In the genomic region with DNA sequence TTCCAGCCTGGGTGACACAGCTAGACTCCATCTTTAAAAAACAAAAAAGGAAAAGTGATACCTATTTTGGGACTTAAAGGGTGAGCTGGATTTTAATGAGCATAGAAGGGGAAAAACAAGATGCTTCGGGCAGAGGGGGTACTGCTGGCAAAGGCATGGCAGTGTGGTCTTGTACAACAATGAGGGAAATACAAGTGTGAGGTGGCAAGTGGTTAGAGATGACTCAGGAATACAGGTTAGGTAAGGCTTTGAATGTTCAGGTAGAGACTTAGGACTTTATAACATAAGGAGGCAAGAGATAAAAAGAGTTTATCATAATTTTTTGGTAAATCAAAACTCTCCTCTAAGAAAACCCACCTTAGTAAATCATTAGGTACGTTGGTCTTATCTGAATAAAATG, we compare ENCODE assay signal across 23 cellular contexts.
"Had no signal": no experiment of that assay in that cellular context is flagged by ENCODE, and none has a peak within 500 bp of the region (broad histone marks: within the 10 kb centered on the region; RNA-seq: fewer than 3 reads in every experiment).

No MANE protein-coding gene starts in this region.

- H3K4me3 Mint-ChIP-seq: activated CD4-positive, alpha-beta memory T cell treated with anti-CD3 and anti-CD28 coated beads, Interleukin-2, amount 10 ng/mL, durations not matched to agents 7 days and 5 days; activated CD4-positive, alpha-beta T cell treated with anti-CD3 and anti-CD28 coated beads for 36 hours; activated naive CD4-positive, alpha-beta T cell treated with anti-CD3 and anti-CD28 coated beads, Interleukin-2, amount 10 ng/mL, durations not matched to agents 7 days and 5 days; activated naive CD8-positive, alpha-beta T cell treated with anti-CD3 and anti-CD28 coated beads for 36 hours had no signal

- H3K4me3 ChIP-seq: K562, PC-9 had no signal

- H3K27me3 Mint-ChIP-seq: activated CD4-positive, alpha-beta memory T cell treated with anti-CD3 and anti-CD28 coated beads, Interleukin-2, amount 10 ng/mL, durations not matched to agents 7 days and 5 days; activated CD4-positive, alpha-beta T cell treated with anti-CD3 and anti-CD28 coated beads for 36 hours; activated naive CD4-positive, alpha-beta T cell treated with anti-CD3 and anti-CD28 coated beads, Interleukin-2, amount 10 ng/mL, durations not matched to agents 7 days and 5 days; activated naive CD8-positive, alpha-beta T cell treated with anti-CD3 and anti-CD28 coated beads for 36 hours had no signal

- ATAC-seq: activated CD4-positive, alpha-beta T cell treated with anti-CD3 and anti-CD28 coated beads for 36 hours; K562 had no signal

- H3K9me3 Mint-ChIP-seq: activated CD4-positive, alpha-beta memory T cell treated with anti-CD3 and anti-CD28 coated beads, Interleukin-2, amount 10 ng/mL, durations not matched to agents 7 days and 5 days; activated naive CD8-positive, alpha-beta T cell treated with anti-CD3 and anti-CD28 coated beads for 36 hours; activated T-helper 2 cell treated with anti-CD3 and anti-CD28 coated beads, Interferon-gamma antibody, Interleukin-2, Interleukin-4, amounts not matched to agents 10 μg/mL and 5 μg/mL and 100 μg/mL, durations not matched to agents 14 hours and 24 hours and 36 hours had no signal

- H3K27me3 ChIP-seq: brain microvascular endothelial cell had no signal

- H3K27ac Mint-ChIP-seq: activated CD4-positive, alpha-beta memory T cell treated with anti-CD3 and anti-CD28 coated beads, Interleukin-2, amount 10 ng/mL, durations not matched to agents 7 days and 5 days; activated CD4-positive, alpha-beta T cell treated with anti-CD3 and anti-CD28 coated beads for 36 hours; activated naive CD4-positive, alpha-beta T cell treated with anti-CD3 and anti-CD28 coated beads, Interleukin-2, amount 10 ng/mL, durations not matched to agents 7 days and 5 days; activated naive CD8-positive, alpha-beta T cell treated with anti-CD3 and anti-CD28 coated beads for 36 hours; activated T-helper 2 cell treated with anti-CD3 and anti-CD28 coated beads, Interferon-gamma antibody, Interleukin-2, Interleukin-4, amounts not matched to agents 10 μg/mL and 5 μg/mL and 100 μg/mL, durations not matched to agents 14 hours and 24 hours and 36 hours had no signal

- DNase-seq: activated CD4-positive, alpha-beta memory T cell treated with anti-CD3 and anti-CD28 coated beads, Interleukin-2, amount 10 ng/mL, durations not matched to agents 7 days and 5 days; activated CD4-positive, alpha-beta T cell treated with anti-CD3 and anti-CD28 coated beads for 36 hours; activated CD4-positive, alpha-beta T cell treated with anti-CD3 and anti-CD28 coated beads, Interleukin-2, amount 50 U/mL, for 1 hour; activated gamma-delta T cell treated with Interleukin-2 at 50 U/mL for 16 hours; activated naive CD4-positive, alpha-beta T cell treated with anti-CD3 and anti-CD28 coated beads, Interleukin-2, amount 10 ng/mL, durations not matched to agents 7 days and 5 days; activated naive CD8-positive, alpha-beta T cell treated with anti-CD3 and anti-CD28 coated beads for 36 hours; activated T-cell treated with anti-CD3 and anti-CD28 coated beads for 4 hours; activated T-cell treated with anti-CD3 and anti-CD28 coated beads, Interleukin-2, amount 50 U/mL, for 48 hours; brain microvascular endothelial cell; caudate nucleus; Karpas-422; NCI-H1105 treated with DMSO at 0.1 percent for 48 hours; NCI-H146; NCI-H187 treated with DMSO at 0.1 percent for 48 hours; NCI-H2081 treated with DMSO at 0.1 percent for 48 hours; NCI-H446; NCI-H524; PC-9; SIG-M5; T-helper 1 cell had no signal

- H3K36me3 Mint-ChIP-seq: activated naive CD4-positive, alpha-beta T cell treated with anti-CD3 and anti-CD28 coated beads, Interleukin-2, amount 10 ng/mL, durations not matched to agents 7 days and 5 days; activated naive CD8-positive, alpha-beta T cell treated with anti-CD3 and anti-CD28 coated beads for 36 hours had no signal

- H3K4me1 Mint-ChIP-seq: activated CD4-positive, alpha-beta memory T cell treated with anti-CD3 and anti-CD28 coated beads, Interleukin-2, amount 10 ng/mL, durations not matched to agents 7 days and 5 days; activated CD4-positive, alpha-beta T cell treated with anti-CD3 and anti-CD28 coated beads for 36 hours; activated naive CD4-positive, alpha-beta T cell treated with anti-CD3 and anti-CD28 coated beads, Interleukin-2, amount 10 ng/mL, durations not matched to agents 7 days and 5 days; activated naive CD8-positive, alpha-beta T cell treated with anti-CD3 and anti-CD28 coated beads for 36 hours had no signal

- H3K27ac ChIP-seq: brain microvascular endothelial cell, PC-9, VCaP had no signal

- H3K36me3 ChIP-seq: brain microvascular endothelial cell had no signal
